Comparison of ENCODE assay signal across 15 cellular contexts in genomic region chr5:107889387-107889786, GRCh38.
"Had no signal": no experiment of that assay in that cellular context is flagged by ENCODE, and none has a peak within 500 bp of the region (broad histone marks: within the 10 kb centered on the region; RNA-seq: fewer than 3 reads in every experiment).

No MANE protein-coding gene starts in this region.

- DNase-seq: activated CD4-positive, alpha-beta T cell treated with anti-CD3 and anti-CD28 coated beads, Interleukin-2, amount 10 ng/mL, durations not matched to agents 24 days and 14 days; activated CD4-positive, CD25-positive, alpha-beta regulatory T cell; activated CD8-positive, alpha-beta memory T cell treated with anti-CD3 and anti-CD28 coated beads, Interleukin-2, amount 50 U/mL, for 4 hours; activated CD8-positive, alpha-beta T cell treated with anti-CD3 and anti-CD28 coated beads, Interleukin-2, amount 10 ng/mL, durations not matched to agents 7 days and 5 days; islet precursor cell; left lung; mesendoderm; stimulated activated CD4-positive, alpha-beta T cell treated with anti-CD3 and anti-CD28 coated beads, Interleukin-15, amount 100 ng/mL, for 24 hours; stimulated activated CD4-positive, alpha-beta T cell treated with anti-CD3 and anti-CD28 coated beads, Interleukin-4, amount 100 ng/mL, for 1 hour; stimulated activated naive B cell treated with anti-CD40 and anti-IgM and Interleukin-4, amounts not matched to agents 10 μg/mL and 1 μg/mL and 100 μg/mL, for 72 hours; substantia nigra had no signal

- H3K9me3 Mint-ChIP-seq: type B pancreatic cell had no signal

- H3K4me3 Mint-ChIP-seq: activated CD4-positive, alpha-beta T cell treated with anti-CD3 and anti-CD28 coated beads, Interleukin-2, amount 10 ng/mL, durations not matched to agents 24 days and 14 days; activated CD8-positive, alpha-beta T cell treated with anti-CD3 and anti-CD28 coated beads, Interleukin-2, amount 10 ng/mL, durations not matched to agents 7 days and 5 days; stimulated activated naive B cell treated with anti-CD40 and anti-IgM and Interleukin-4, amounts not matched to agents 10 μg/mL and 1 μg/mL and 100 μg/mL, for 72 hours; T-helper 2 cell treated with Interferon-gamma antibody and Interleukin-4, amounts not matched to agents 5 μg/mL and 100 μg/mL, for 36 hours; type B pancreatic cell had no signal

- H3K27ac ChIP-seq: cardiac muscle cell, left lung had no signal

- H3K36me3 Mint-ChIP-seq: type B pancreatic cell had no signal

- H3K27ac Mint-ChIP-seq: activated CD4-positive, alpha-beta T cell treated with anti-CD3 and anti-CD28 coated beads, Interleukin-2, amount 10 ng/mL, durations not matched to agents 24 days and 14 days; activated CD8-positive, alpha-beta T cell treated with anti-CD3 and anti-CD28 coated beads, Interleukin-2, amount 10 ng/mL, durations not matched to agents 7 days and 5 days; stimulated activated naive B cell treated with anti-CD40 and anti-IgM and Interleukin-4, amounts not matched to agents 10 μg/mL and 1 μg/mL and 100 μg/mL, for 72 hours; T-helper 2 cell treated with Interferon-gamma antibody and Interleukin-4, amounts not matched to agents 5 μg/mL and 100 μg/mL, for 36 hours; type B pancreatic cell had no signal

- H3K36me3 ChIP-seq: cardiac muscle cell, left lung had no signal

- H3K27me3 Mint-ChIP-seq: activated CD4-positive, alpha-beta T cell treated with anti-CD3 and anti-CD28 coated beads, Interleukin-2, amount 10 ng/mL, durations not matched to agents 24 days and 14 days; stimulated activated naive B cell treated with anti-CD40 and anti-IgM and Interleukin-4, amounts not matched to agents 10 μg/mL and 1 μg/mL and 100 μg/mL, for 72 hours; type B pancreatic cell had no signal

- FAIRE-seq: endometrium had no signal

- H3K27me3 ChIP-seq: cardiac muscle cell, left lung had no signal

- H3K9me3 ChIP-seq: left lung had no signal

- H3K4me3 ChIP-seq: cardiac muscle cell, left lung had no signal
